13 cellular contexts compared by ENCODE assay signal in the genomic region with DNA sequence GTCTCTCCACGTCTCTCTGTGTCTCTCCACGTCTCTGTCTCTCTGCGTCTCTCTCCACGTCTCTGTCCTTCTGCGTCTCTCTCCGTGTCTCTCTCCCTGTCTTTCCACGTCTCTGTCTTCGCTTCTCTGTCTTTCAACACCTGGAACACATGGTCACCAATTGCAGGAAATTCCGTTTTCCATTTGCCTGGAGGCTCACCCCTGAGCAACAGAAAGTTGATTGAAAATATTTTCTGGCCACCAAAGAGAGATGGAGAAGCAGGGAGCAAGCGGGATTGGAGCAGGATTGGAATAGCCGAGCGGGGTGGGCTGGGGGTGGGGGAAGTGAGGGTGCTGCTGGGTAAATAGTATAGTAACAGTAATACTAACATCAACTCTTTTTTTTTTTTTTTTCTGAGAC. TPM values are rescaled to one million over a fixed set of nuclear protein-coding genes. Genes with fewer than 3 reads are reported as not detected.
DNase-seq lines count a peak whose midpoint lies in the region; ATAC-seq, FAIRE-seq and TF ChIP-seq lines count a peak whose summit lies in the region.
"Had no signal": no experiment of that assay in that cellular context is flagged by ENCODE, and none has a peak within 500 bp of the region (broad histone marks: within the 10 kb centered on the region; RNA-seq: fewer than 3 reads in every experiment).

No MANE protein-coding gene starts in this region.

- H3K27me3 ChIP-seq in muscle layer of colon (ENCODE audit: control insufficient read depth in 1 of 2, insufficient read depth in 2 of 2, low read length in 2 of 2) (no peaks in the 10 kb centered on the region), tibial nerve (no peaks in the 10 kb centered on the region)

- no peak for DNase-seq in activated CD4-positive, alpha-beta memory T cell treated with anti-CD3 and anti-CD28 coated beads, Interleukin-2, amount 10 ng/mL, durations not matched to agents 7 days and 5 days
- no peak for DNase-seq in activated CD4-positive, alpha-beta memory T cell treated with anti-CD3 and anti-CD28 coated beads for 36 hours
- DNase-seq in choroid plexus epithelial cell (ENCODE audit: low read depth), result no peak
- no peak for DNase-seq in tibial nerve (ENCODE audit: low spot score in 2 of 2)
- no peak for DNase-seq in GM12891 (ENCODE audit: insufficient read length, low spot score)
- DNase-seq: ACHN, KBM-7, NCI-H2081 treated with DMSO at 0.1 percent for 48 hours, SHP77 had no signal

- H3K4me1 Mint-ChIP-seq in activated CD4-positive, alpha-beta memory T cell treated with anti-CD3 and anti-CD28 coated beads, Interleukin-2, amount 10 ng/mL, durations not matched to agents 7 days and 5 days, result peaks cover 17% of the 10 kb centered on the region
- peaks cover 8% of the 10 kb centered on the region for H3K4me1 Mint-ChIP-seq in activated CD4-positive, alpha-beta memory T cell treated with anti-CD3 and anti-CD28 coated beads for 36 hours (ENCODE audit: low read depth)

- H3K36me3 Mint-ChIP-seq in activated CD4-positive, alpha-beta memory T cell treated with anti-CD3 and anti-CD28 coated beads, Interleukin-2, amount 10 ng/mL, durations not matched to agents 7 days and 5 days (ENCODE audit: low read depth), result no peaks in the 10 kb centered on the region
- no peaks in the 10 kb centered on the region for H3K36me3 Mint-ChIP-seq in activated CD4-positive, alpha-beta memory T cell treated with anti-CD3 and anti-CD28 coated beads for 36 hours

- H3K27me3 Mint-ChIP-seq in activated CD4-positive, alpha-beta memory T cell treated with anti-CD3 and anti-CD28 coated beads, Interleukin-2, amount 10 ng/mL, durations not matched to agents 7 days and 5 days, result peaks cover 16% of the 10 kb centered on the region
- H3K27me3 Mint-ChIP-seq in activated CD4-positive, alpha-beta memory T cell treated with anti-CD3 and anti-CD28 coated beads for 36 hours, result peaks cover 15% of the 10 kb centered on the region

- FAIRE-seq in GM12891 (lab: Jason Lieb, UNC), result no peak
- FAIRE-seq: bronchial epithelial cell had no signal

- TF ChIP-seq POLR2A in tibial nerve (IDR thresholded peaks at IDR 0.05), result no peak
- TF ChIP-seq POLR2A in GM12891 (IDR thresholded peaks at IDR 0.05; ENCODE audit: low read depth, low read length), result no peak

- peak overlapping the region; percentile 28 for H3K4me3 Mint-ChIP-seq in activated CD4-positive, alpha-beta memory T cell treated with anti-CD3 and anti-CD28 coated beads, Interleukin-2, amount 10 ng/mL, durations not matched to agents 7 days and 5 days
- H3K4me3 Mint-ChIP-seq in activated CD4-positive, alpha-beta memory T cell treated with anti-CD3 and anti-CD28 coated beads for 36 hours, result no peak overlapping the region

- intact Hi-C loops in activated CD4-positive, alpha-beta memory T cell treated with anti-CD3 and anti-CD28 coated beads for 36 hours (cut with micrococcal nuclease), result loop anchor here (5.0 kb wide), 1 partner anchor 38 kb away; a partner anchor contains a TSS

- H3K36me3 ChIP-seq in muscle layer of colon (ENCODE audit: insufficient read depth, low read length) (peaks cover 33% of the 10 kb centered on the region), tibial nerve (peaks cover 0 to 52% (median 16%) of the 10 kb centered on the region in 3 donors)

- POLR2A ChIA-PET in activated CD4-positive, alpha-beta memory T cell treated with anti-CD3 and anti-CD28 coated beads, Interleukin-2, amount 10 ng/mL, durations not matched to agents 7 days and 5 days (lab: Charles Lee), result no interaction called here
- POLR2A ChIA-PET in activated CD4-positive, alpha-beta memory T cell treated with anti-CD3 and anti-CD28 coated beads for 36 hours (lab: Charles Lee), result no interaction called here

- no peak for TF ChIP-seq CTCF in choroid plexus epithelial cell (conservative IDR thresholded peaks at IDR 0.05; ENCODE audit: low read depth, low read length)
- no peak for TF ChIP-seq CTCF in tibial nerve (IDR thresholded peaks at IDR 0.05)

- H3K27ac Mint-ChIP-seq in activated CD4-positive, alpha-beta memory T cell treated with anti-CD3 and anti-CD28 coated beads, Interleukin-2, amount 10 ng/mL, durations not matched to agents 7 days and 5 days, result no peak overlapping the region
- no peak overlapping the region for H3K27ac Mint-ChIP-seq in activated CD4-positive, alpha-beta memory T cell treated with anti-CD3 and anti-CD28 coated beads for 36 hours

- peak overlapping the region; percentile 92 for H3K27ac ChIP-seq in muscle layer of colon (ENCODE audit: low read depth, low read length)
- peak overlapping the region; percentile 63 to 96 (median 89) for H3K27ac ChIP-seq in tibial nerve

- 45 to 46% methylated on average over 12 of the region's 12 CpGs for WGBS in tibial nerve, 2 donors

- H3K9me3 ChIP-seq in muscle layer of colon (ENCODE audit: low read length) (no peaks in the 10 kb centered on the region), tibial nerve (no peaks in the 10 kb centered on the region)

- ATAC-seq in GM18907 (IDR thresholded peaks at IDR 0.05; ENCODE audit: unreplicated experiment), result no peak
- no peak for ATAC-seq in GM18870 (IDR thresholded peaks at IDR 0.05; ENCODE audit: unreplicated experiment)

- CTCF ChIA-PET in activated CD4-positive, alpha-beta memory T cell treated with anti-CD3 and anti-CD28 coated beads, Interleukin-2, amount 10 ng/mL, durations not matched to agents 7 days and 5 days (lab: Charles Lee), result no interaction called here
- CTCF ChIA-PET in activated CD4-positive, alpha-beta memory T cell treated with anti-CD3 and anti-CD28 coated beads for 36 hours (lab: Charles Lee), result no interaction called here

- H3K9me3 Mint-ChIP-seq in activated CD4-positive, alpha-beta memory T cell treated with anti-CD3 and anti-CD28 coated beads, Interleukin-2, amount 10 ng/mL, durations not matched to agents 7 days and 5 days, result no peaks in the 10 kb centered on the region
- no peaks in the 10 kb centered on the region for H3K9me3 Mint-ChIP-seq in activated CD4-positive, alpha-beta memory T cell treated with anti-CD3 and anti-CD28 coated beads for 36 hours

- H3K4me3 ChIP-seq in choroid plexus epithelial cell (ENCODE audit: low read depth, low read length) (peak overlapping the region; percentile 52), muscle layer of colon (ENCODE audit: low read depth in 1 of 2, low read length in 2 of 2) (peak overlapping the region; percentile 88 to 97), tibial nerve (peak overlapping the region; percentile 31 to 77 (median 62))

- peak overlapping the region; percentile 66 for H3K9ac ChIP-seq in muscle layer of colon (ENCODE audit: low read length)

- peaks cover 61% of the 10 kb centered on the region for H3K4me1 ChIP-seq in muscle layer of colon (ENCODE audit: insufficient read depth, low read length)
- peaks cover 0 to 77% (median 43%) of the 10 kb centered on the region in 4 donors for H3K4me1 ChIP-seq in tibial nerve

- TF ChIP-seq EP300 in tibial nerve (IDR thresholded peaks at IDR 0.05), result no peak

TF ChIP-seq in GM12891, 5 proteins besides CTCF, POLR2A, EP300 and RAD21:
- no peak for TF ChIP-seq PAX5 (IDR thresholded peaks at IDR 0.05; ENCODE audit: insufficient read depth, low read length, severe bottlenecking)
- TF ChIP-seq POLR2AphosphoS5 (IDR thresholded peaks at IDR 0.05; ENCODE audit: low read depth, low read length), result no peak
- no peak for TF ChIP-seq POU2F2 (IDR thresholded peaks at IDR 0.05; ENCODE audit: low read depth, low read length)
- no peak for TF ChIP-seq TAF1 (IDR thresholded peaks at IDR 0.05; ENCODE audit: low read depth, low read length)
- no peak for TF ChIP-seq SPI1 (IDR thresholded peaks at IDR 0.05; ENCODE audit: low read depth, low read length)

RNA-seq across cellular contexts. Expression of a gene that starts 1.7 kb away (rescaled TPM):
- total RNA-seq in activated CD4-positive, alpha-beta memory T cell treated with anti-CD3 and anti-CD28 coated beads, Interleukin-2, amount 10 ng/mL, durations not matched to agents 7 days and 5 days, result 1 to 10 TPM; 2.3 to 2.8 TPM
- 1 to 10 TPM; 2.0 to 2.5 TPM for total RNA-seq in activated CD4-positive, alpha-beta memory T cell treated with anti-CD3 and anti-CD28 coated beads for 36 hours
- 100 to 1,000 TPM; 355 to 752 (median 582) TPM for total RNA-seq in tibial nerve
- polyA plus RNA-seq in GM12891 (2012; ENCODE audit: low read depth, missing spikeins), result 13.2 TPM

RNA-seq across cellular contexts. Expression of a gene that starts 40.1 kb away (rescaled TPM):
- 10 to 100 TPM; 68.2 to 72.1 TPM for total RNA-seq in activated CD4-positive, alpha-beta memory T cell treated with anti-CD3 and anti-CD28 coated beads, Interleukin-2, amount 10 ng/mL, durations not matched to agents 7 days and 5 days
- total RNA-seq in activated CD4-positive, alpha-beta memory T cell treated with anti-CD3 and anti-CD28 coated beads for 36 hours, result 10 to 100 TPM; 64.1 to 70.3 TPM
- total RNA-seq in tibial nerve, result 10 to 100 TPM in 1 of 4 donors, 1 to 10 TPM in 3; 2.6 to 20.4 (median 4.4) TPM
- polyA plus RNA-seq in GM12891 (2012; ENCODE audit: low read depth, missing spikeins), result 19.3 TPM

RNA-seq across cellular contexts. Expression of a gene that starts 43.7 kb away (rescaled TPM):
- not detected for total RNA-seq in activated CD4-positive, alpha-beta memory T cell treated with anti-CD3 and anti-CD28 coated beads, Interleukin-2, amount 10 ng/mL, durations not matched to agents 7 days and 5 days
- total RNA-seq in activated CD4-positive, alpha-beta memory T cell treated with anti-CD3 and anti-CD28 coated beads for 36 hours, result not detected
- 10 to 100 TPM in 2 of 4 donors, 1 to 10 TPM in 1, not detected in 1; 2.0 to 13.2 (median 10.8) TPM for total RNA-seq in tibial nerve
- polyA plus RNA-seq in GM12891 (2012; ENCODE audit: low read depth, missing spikeins), result not detected
- total RNA-seq: bronchial epithelial cell had no signal

Comparison
In these comparisons a context has a peak if more than half of its experiments do, and no peak if none do; other contexts are left out.
1. RNA of a gene that starts 1.7 kb away (total RNA-seq): 355 to 752 TPM in tibial nerve; 2.3 to 2.8 TPM in activated CD4-positive, alpha-beta memory T cell treated with anti-CD3 and anti-CD28 coated beads, Interleukin-2, amount 10 ng/mL, durations not matched to agents 7 days and 5 days and 2.0 to 2.5 TPM in activated CD4-positive, alpha-beta memory T cell treated with anti-CD3 and anti-CD28 coated beads for 36 hours; every median in the first group is over 10 times any median in the second.
2. Peak in every context shown above with its lines, with median percentiles within 50 percentile points of each other: H3K4me3 ChIP-seq.